ENCODE assay signal across 8 cellular contexts in genomic region chr14:76546426-76547221, GRCh38.
DNase-seq lines count a peak whose midpoint lies in the region; ATAC-seq and TF ChIP-seq lines count a peak whose summit lies in the region.

No MANE protein-coding gene starts in this region.

- 53 to 62% (median 56%) methylated on average over 10 of the region's 10 CpGs for WGBS in stomach, 5 donors

- DNase-seq in AG08396 (ENCODE audit: low spot score), result peak; percentile 19
- peak; percentile 56 for DNase-seq in GM10266 (ENCODE audit: extremely low spot score)
- peak; percentile 20 for DNase-seq in NCI-H446 treated with DMSO at 0.1 percent for 48 hours (lab: John Stamatoyannopoulos, UW)
- no peak for DNase-seq in colonic mucosa
- DNase-seq in retina, result peak; percentile 44
- DNase-seq in stomach, result no peak
- no peak for DNase-seq in effector CD8-positive, alpha-beta T cell (lab: John Stamatoyannopoulos, UW)

- H3K36me3 ChIP-seq in colonic mucosa (no peaks in the 10 kb centered on the region), stomach (no peaks in the 10 kb centered on the region)

- no peak for TF ChIP-seq EP300 in stomach (IDR thresholded peaks at IDR 0.05)

- no peak overlapping the region for H3K27ac ChIP-seq in colonic mucosa
- no peak overlapping the region for H3K27ac ChIP-seq in stomach

- no peak for ATAC-seq in HG03139 (IDR thresholded peaks at IDR 0.05; ENCODE audit: unreplicated experiment)

- H3K9ac ChIP-seq in colonic mucosa (ENCODE audit: low read depth in 2 of 2, low read length in 2 of 2), result no peak overlapping the region

- H3K4me3 ChIP-seq in colonic mucosa (no peak overlapping the region), stomach (no peak overlapping the region)

- H3K4me1 ChIP-seq in colonic mucosa (no peaks in the 10 kb centered on the region), stomach (peaks cover 0 to 4% (median 0%) of the 10 kb centered on the region in 4 donors)

- no peak for TF ChIP-seq POLR2A in stomach (IDR thresholded peaks at IDR 0.05)

- no peaks in the 10 kb centered on the region for H3K27me3 ChIP-seq in colonic mucosa
- peaks cover 0 to 61% (median 0%) of the 10 kb centered on the region in 3 donors for H3K27me3 ChIP-seq in stomach

- TF ChIP-seq CTCF in GM10266 (IDR thresholded peaks at IDR 0.05; ENCODE audit: control insufficient read depth, insufficient read depth, low read depth, missing control alignments), result peak; percentile 60
- TF ChIP-seq CTCF in colonic mucosa (IDR thresholded peaks at IDR 0.05), result peak; percentile 22
- no peak for TF ChIP-seq CTCF in stomach (IDR thresholded peaks at IDR 0.05)

- H3K9me3 ChIP-seq in colonic mucosa (no peaks in the 10 kb centered on the region), stomach (no peaks in the 10 kb centered on the region)

- intact Hi-C loops in colonic mucosa (cut with DNase I), result no loop called here
- intact Hi-C loops in stomach (cut with DNase I; ENCODE audit: low total_unique reads), result no loop called here

Comparison
In these comparisons a context has a peak if more than half of its experiments do, and no peak if none do; other contexts are left out.
1. DNase-seq: peak in AG08396 (single experiment), GM10266 (single experiment), NCI-H446 treated with DMSO at 0.1 percent for 48 hours (single experiment) and retina (single experiment); none in colonic mucosa (single experiment), stomach (single experiment) and effector CD8-positive, alpha-beta T cell (single experiment).
2. CTCF ChIP-seq: peak in GM10266 (single experiment) and colonic mucosa (single experiment); none in stomach (0 of 7).